8 cellular contexts compared by ENCODE assay signal in the genomic region with DNA sequence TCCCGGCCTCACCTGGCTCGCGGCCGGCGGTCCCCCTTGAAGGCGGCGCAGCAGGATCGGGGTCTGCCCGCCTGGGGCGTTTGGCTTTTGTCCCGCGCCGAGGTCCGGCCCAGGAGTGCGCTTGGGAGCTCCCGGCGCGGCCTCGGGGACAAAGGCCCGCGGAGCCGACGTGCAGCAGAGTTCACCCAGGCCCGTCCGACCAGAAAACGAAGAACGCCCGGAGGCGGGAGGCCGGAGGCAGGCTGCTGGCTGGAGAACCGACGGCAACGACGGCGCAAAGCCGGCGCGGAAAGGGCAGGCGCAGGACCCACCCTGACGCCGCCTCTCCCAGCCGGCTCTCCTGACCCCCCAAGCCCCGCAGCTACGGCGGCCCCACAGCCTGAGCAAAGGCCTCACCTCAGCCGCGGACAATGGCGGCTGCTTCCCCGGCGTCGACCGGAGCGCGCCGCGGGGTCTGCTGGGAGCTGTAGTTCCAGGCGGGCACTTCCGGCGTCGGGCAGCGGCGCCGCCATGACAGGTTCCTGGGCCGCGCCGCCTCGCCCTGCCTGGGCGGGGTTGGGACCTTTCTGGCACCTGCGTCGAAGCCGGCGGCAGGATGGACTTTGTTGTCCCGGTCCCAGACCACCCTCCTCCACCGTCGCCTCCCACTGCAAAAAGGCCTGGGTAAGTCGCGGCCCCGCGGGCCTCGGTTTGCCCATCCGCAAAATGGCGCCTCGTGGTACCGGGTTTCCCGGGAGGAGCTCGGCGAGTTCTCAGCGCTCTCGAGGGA. TPM values are rescaled to one million over a fixed set of nuclear protein-coding genes. Genes with fewer than 3 reads are reported as not detected.
DNase-seq lines count a peak whose midpoint lies in the region; ATAC-seq, FAIRE-seq and TF ChIP-seq lines count a peak whose summit lies in the region.

A gene (minus strand): TSS at position 437 of the 769 bp plus-strand sequence. CDS start 1,501 bp downstream, outside the sequence.

- BruUV-seq in Calu3 (replicated peaks; lab: Mats Ljungman, UMichigan) = no TSS peak

- no peak for FAIRE-seq in RCC 7860 (lab: Jason Lieb, UNC)

- H3K4me3 ChIP-seq in HUES6 (ENCODE audit: low read depth, low read length) = peak within 1 kb of the TSS; percentile 82
- peak within 1 kb of the TSS; percentile 87 for H3K4me3 ChIP-seq in fibroblast of pulmonary artery (replicated peaks; ENCODE audit: low read depth, low read length)

- DNase-seq in Calu3 (peak; percentile 92), RCC 7860 (ENCODE audit: low spot score) (peak; percentile 56), fibroblast of pulmonary artery (ENCODE audit: low read depth) (peak; percentile 89)
- DNase-seq in activated T-helper 9 cell treated with anti-CD3 and anti-CD28 coated beads, Interleukin-2, amount 50 U/mL, for 16 hours (ENCODE audit: low read depth) = peak; percentile 78
- peak; percentile 76 for DNase-seq in stimulated activated naive CD4-positive, alpha-beta T cell treated with Interleukin-2 at 50 U/mL for 16 hours (lab: John Stamatoyannopoulos, UW)

- H3K36me3 ChIP-seq in HUES6 (ENCODE audit: control insufficient read depth, insufficient read depth, low read length) = peaks cover 74% of the 10 kb centered on the region

- H3K9me3 ChIP-seq in HUES6 (ENCODE audit: control insufficient read depth, insufficient read depth, low read depth, low read length) = peaks cover 61% of the 10 kb centered on the region

- H3K27ac Mint-ChIP-seq in Calu3 (ENCODE audit: unreplicated experiment) (peak within 1 kb of the TSS; percentile 66), nephron (peak within 1 kb of the TSS; percentile 91 to 97 (median 95))

- TF ChIP-seq CTCF in Calu3 (IDR thresholded peaks at IDR 0.05; ENCODE audit: unreplicated experiment) (no peak), fibroblast of pulmonary artery (IDR thresholded peaks at IDR 0.05; ENCODE audit: low read length, missing control alignments) (no peak), nephron (IDR thresholded peaks at IDR 0.05; ENCODE audit: unreplicated experiment in 3 of 3) (no peak)

- peak within 1 kb of the TSS; percentile 94 for H3K27ac ChIP-seq in HUES6 (ENCODE audit: low read depth, low read length)

- H3K4me3 Mint-ChIP-seq in Calu3 (ENCODE audit: low read depth, unreplicated experiment) (peak within 1 kb of the TSS; percentile 87), nephron (peak within 1 kb of the TSS; percentile 79 to 93 (median 85))

- peak; percentile 95 for ATAC-seq in GM21390 (IDR thresholded peaks at IDR 0.05; ENCODE audit: unreplicated experiment)

- H3K27me3 ChIP-seq in HUES6 (ENCODE audit: control insufficient read depth, insufficient read depth, low read length) = no peaks in the 10 kb centered on the region

- intact Hi-C loops in Calu3 (cut with micrococcal nuclease; ENCODE audit: unreplicated experiment) = loop anchor here (10.0 kb wide), 1 partner anchor 568 kb away; a partner anchor contains a TSS

- peaks cover 34% of the 10 kb centered on the region for H3K9me3 Mint-ChIP-seq in Calu3 (ENCODE audit: low read depth, unreplicated experiment)
- H3K9me3 Mint-ChIP-seq in nephron = peaks cover 86% of the 10 kb centered on the region

- H3K4me1 ChIP-seq in HUES6 (ENCODE audit: control insufficient read depth, insufficient read depth, low read length) = peaks cover 5% of the 10 kb centered on the region; the same call in 1 of the 2 replicates

- H3K36me3 Mint-ChIP-seq in Calu3 (ENCODE audit: insufficient read depth, unreplicated experiment) = peaks cover 69% of the 10 kb centered on the region
- H3K36me3 Mint-ChIP-seq in nephron (ENCODE audit: low read depth) = peaks cover 96% of the 10 kb centered on the region

- CTCF ChIA-PET in Calu3 (lab: Charles Lee) = interaction anchor here (1.2 kb wide), 1 partner anchor 19 kb away, joined by 3 read pairs; no protein-coding TSS in a partner anchor

- peaks cover 10% of the 10 kb centered on the region for H3K4me1 Mint-ChIP-seq in Calu3 (ENCODE audit: low read depth, unreplicated experiment)
- peaks cover 11% of the 10 kb centered on the region for H3K4me1 Mint-ChIP-seq in nephron

- peak within 1 kb of the TSS; percentile 96 for H3K9ac ChIP-seq in HUES6 (ENCODE audit: low read length)

- no peaks in the 10 kb centered on the region for H3K27me3 Mint-ChIP-seq in Calu3 (ENCODE audit: unreplicated experiment)
- peaks cover 4% of the 10 kb centered on the region for H3K27me3 Mint-ChIP-seq in nephron (ENCODE audit: low read depth)

RNA-seq across cellular contexts. Expression of the gene that starts here (rescaled TPM):
- 23.5 and 24.8 TPM in 2 replicates for total RNA-seq in Calu3 (2022)

Comparison
In these comparisons a context has a peak if more than half of its experiments do, and no peak if none do; other contexts are left out.
1. Peak in every context shown above with its lines: DNase-seq, ATAC-seq, H3K4me3 ChIP-seq and H3K27ac ChIP-seq.